Comparison of ENCODE assay signal across 8 cellular contexts in the genomic region with DNA sequence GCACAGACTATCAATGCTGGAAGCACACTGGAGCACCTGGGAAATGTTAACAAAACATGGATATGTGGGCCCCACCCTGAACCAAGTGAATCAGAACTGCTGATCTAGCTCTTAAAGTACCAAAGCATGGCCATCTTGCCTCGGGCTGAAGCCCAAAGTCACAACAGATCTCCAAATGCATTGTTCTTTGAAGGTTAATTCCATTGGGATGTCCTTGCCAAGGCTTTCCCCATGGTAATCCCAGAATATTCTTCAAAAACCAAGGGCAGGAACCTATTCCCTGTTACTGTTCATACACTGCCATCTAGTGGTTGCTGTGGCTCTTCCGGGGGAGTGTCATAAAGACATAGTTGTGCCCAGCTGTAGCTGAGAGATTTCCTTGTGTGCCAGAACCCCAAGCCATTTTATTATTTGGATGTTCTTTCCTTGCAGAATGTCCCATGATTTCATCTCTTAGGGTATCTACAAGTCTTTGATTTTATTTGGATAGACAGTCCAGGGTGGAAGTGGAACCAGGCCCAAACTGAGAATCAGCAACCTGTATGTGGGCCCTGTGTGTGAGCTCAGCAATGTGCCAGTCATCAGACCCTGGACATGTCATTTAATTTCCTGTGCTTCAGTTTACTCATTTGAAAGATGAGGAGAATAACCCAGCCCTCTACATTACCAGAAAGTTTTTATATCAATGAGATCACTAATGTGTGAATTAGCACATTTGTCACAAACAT.
DNase-seq lines count a peak whose midpoint lies in the region; ATAC-seq and TF ChIP-seq lines count a peak whose summit lies in the region.

No MANE protein-coding gene starts in this region.

- in situ Hi-C loops in GM13976 (cut with MboI; ENCODE audit: low sequenced_read_pairs, unreplicated experiment) = loop anchor here (10.0 kb wide), 1 partner anchor 1091 kb away; no protein-coding TSS in a partner anchor

- DNase-seq in AG04450 (ENCODE audit: low read depth, low spot score) (peak; percentile 81), GM13976 (ENCODE audit: low spot score) (peak; percentile 45), NCI-H146 treated with DMSO at 0.1 percent for 48 hours (lab: John Stamatoyannopoulos, UW; ENCODE audit: unreplicated experiment) (peak; percentile 58), SW480 (ENCODE audit: low spot score) (peak; percentile 91), fibroblast of villous mesenchyme (ENCODE audit: low read depth) (peak; percentile 92)

- H3K9me3 ChIP-seq in AG04450 (ENCODE audit: control insufficient read depth, insufficient read depth, low read length) (no peaks in the 10 kb centered on the region), neutrophil (no peaks in the 10 kb centered on the region)

- TF ChIP-seq CTCF in AG04450 (IDR thresholded peaks at IDR 0.05; ENCODE audit: low read depth, low read length) = peak; percentile 94
- TF ChIP-seq CTCF in GM13976 (IDR thresholded peaks at IDR 0.05; ENCODE audit: borderline replicate concordance, control extremely low read depth, extremely low read depth, insufficient read depth, missing control alignments) = peak; percentile 75
- peak; percentile 91 for TF ChIP-seq CTCF in fibroblast of villous mesenchyme (IDR thresholded peaks at IDR 0.05; ENCODE audit: insufficient read depth, low read depth, low read length)
- TF ChIP-seq CTCF in neutrophil (IDR thresholded peaks at IDR 0.05) = peak; percentile 28

- CTCF ChIA-PET in AG04450 (lab: Charles Lee) = interaction anchor here (0.5 to 7.8 kb wide), 46 partner anchors 8 to 1224 kb away, joined by 3 to 60 read pairs (median 4); no protein-coding TSS in a partner anchor

- H3K4me3 ChIP-seq in AG04450 (ENCODE audit: low read depth, low read length) (no peak overlapping the region), fibroblast of villous mesenchyme (ENCODE audit: low read depth, low read length) (no peak overlapping the region), neutrophil (ENCODE audit: low read depth in 1 of 2, low read length in 1 of 2) (no peak overlapping the region)

- no peaks in the 10 kb centered on the region for H3K36me3 ChIP-seq in neutrophil

- H3K4me1 ChIP-seq in neutrophil (ENCODE audit: control insufficient read depth in 1 of 2, insufficient read depth in 1 of 2, low read depth in 1 of 2, low read length in 1 of 2) = no peaks in the 10 kb centered on the region

- no peaks in the 10 kb centered on the region for H3K27me3 ChIP-seq in AG04450 (ENCODE audit: control insufficient read depth, insufficient read depth, low read length)
- no peaks in the 10 kb centered on the region for H3K27me3 ChIP-seq in neutrophil

- H3K27ac ChIP-seq in AG04450 (ENCODE audit: low read depth, low read length) (no peak overlapping the region), neutrophil (no peak overlapping the region)

- ATAC-seq in HG02884 (IDR thresholded peaks at IDR 0.05; ENCODE audit: unreplicated experiment) (peak; percentile 87), GM18519 (IDR thresholded peaks at IDR 0.05; ENCODE audit: low FRiP score, unreplicated experiment) (no peak)

- POLR2A ChIA-PET in AG04450 (lab: Yijun Ruan, JAX) = no interaction called here

Comparison
In these comparisons a context has a peak if more than half of its experiments do, and no peak if none do; other contexts are left out.
1. CTCF ChIP-seq: peak in every context shown above with its lines; median percentile 94 in AG04450; 91 in fibroblast of villous mesenchyme; 75 in GM13976; 28 in neutrophil.